Comparison of ENCODE assay signal across 8 cellular contexts in the genomic region with DNA sequence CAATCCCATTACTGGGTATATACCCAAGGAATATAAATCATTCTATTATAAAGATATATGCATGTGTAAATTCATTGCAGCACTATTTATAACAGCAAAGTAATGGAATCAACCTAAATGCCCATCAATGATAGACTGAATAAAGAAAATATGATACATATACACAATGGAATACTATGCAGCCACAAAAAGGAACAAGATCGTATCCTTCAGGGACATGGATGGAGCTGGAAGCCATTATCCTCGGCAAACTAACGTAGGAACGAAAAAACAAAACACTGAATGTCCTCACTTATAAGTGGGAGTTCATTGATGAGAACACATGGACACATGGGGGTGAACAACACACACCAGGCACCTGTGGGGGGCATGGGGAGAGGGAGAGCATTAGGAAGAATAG.
"Had no signal": no experiment of that assay in that cellular context is flagged by ENCODE, and none has a peak within 500 bp of the region (broad histone marks: within the 10 kb centered on the region; RNA-seq: fewer than 3 reads in every experiment).

No MANE protein-coding gene starts in this region.

- H3K4me3 ChIP-seq: GM12878 had no signal

- FAIRE-seq: G401.6, GM12878, GM12891, GM12892, GM18507, GM19239 had no signal

- DNase-seq: GDM1, GF-D8 had no signal

- ATAC-seq: GM12878 had no signal
